In the genomic region with DNA sequence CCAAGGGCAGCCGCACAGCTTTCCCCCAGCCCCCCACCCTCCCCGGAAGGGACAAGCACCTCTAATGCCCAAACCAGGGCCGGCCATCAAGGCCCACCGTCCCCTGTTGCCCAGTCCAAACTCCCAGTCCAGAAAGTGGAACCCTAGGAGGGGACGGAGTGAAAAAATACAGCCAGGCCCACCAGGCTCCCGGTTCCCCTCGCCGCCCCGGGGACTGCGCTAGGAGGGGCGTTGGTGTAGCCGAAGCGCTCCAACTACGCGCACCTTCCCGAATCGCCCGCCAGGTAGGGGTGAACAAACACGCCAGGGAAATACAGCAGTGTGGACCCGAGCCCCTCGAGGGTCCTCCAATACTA, we compare ENCODE assay signal across 8 cellular contexts. TPM values are rescaled to one million over a fixed set of nuclear protein-coding genes. Genes with fewer than 3 reads are reported as not detected.
DNase-seq lines count a peak whose midpoint lies in the region; ATAC-seq and TF ChIP-seq lines count a peak whose summit lies in the region.

No MANE protein-coding gene starts in this region.

- peaks cover 18% of the 10 kb centered on the region for H3K4me1 Mint-ChIP-seq in neural crest cell

- H3K4me3 ChIP-seq in BLaER1 treated with 17β-estradiol and CSF1 and Interleukin-3, amounts not matched to agents 10 nM and 100 nM: peak overlapping the region; percentile 79 to 100 (median 95)
- peak overlapping the region; percentile 84 for H3K4me3 ChIP-seq in LNCaP clone FGC (ENCODE audit: low read depth, low read length)
- peak overlapping the region; percentile 73 to 81 for H3K4me3 ChIP-seq in duodenal mucosa (ENCODE audit: low read depth in 1 of 2, low read length in 2 of 2)

- no peaks in the 10 kb centered on the region for H3K27me3 ChIP-seq in BLaER1 treated with 17β-estradiol and CSF1 and Interleukin-3, amounts not matched to agents 10 nM and 100 nM
- no peaks in the 10 kb centered on the region for H3K27me3 ChIP-seq in duodenal mucosa (ENCODE audit: control insufficient read depth in 1 of 2, insufficient read depth in 2 of 2, low read length in 2 of 2)

- no peak overlapping the region for H3K27ac Mint-ChIP-seq in neural crest cell (ENCODE audit: unreplicated experiment)

- H3K36me3 ChIP-seq in BLaER1 treated with 17β-estradiol and CSF1 and Interleukin-3, amounts not matched to agents 10 nM and 100 nM: peaks cover 0 to 3% (median 0%) of the 10 kb centered on the region in 11 experiments; a peak in 3 of 22 replicates
- no peaks in the 10 kb centered on the region for H3K36me3 ChIP-seq in duodenal mucosa (ENCODE audit: control insufficient read depth in 1 of 2, insufficient read depth in 2 of 2, low read length in 2 of 2)

- ATAC-seq in GM18858 (IDR thresholded peaks at IDR 0.05; ENCODE audit: unreplicated experiment): no peak

- H3K36me3 Mint-ChIP-seq in neural crest cell (ENCODE audit: low read depth): no peaks in the 10 kb centered on the region

- H3K9me3 ChIP-seq in BLaER1 treated with 17β-estradiol and CSF1 and Interleukin-3, amounts not matched to agents 10 nM and 100 nM (replicated peaks in 1 of 11): no peaks in the 10 kb centered on the region
- H3K9me3 ChIP-seq in duodenal mucosa (ENCODE audit: control insufficient read depth in 1 of 2, low read length in 2 of 2): no peaks in the 10 kb centered on the region

- no peak for DNase-seq in LNCaP clone FGC (ENCODE audit: low read depth)
- no peak for DNase-seq in neural crest cell (ENCODE audit: low read depth, low spot score)
- no peak for DNase-seq in NCI-H2107 treated with DMSO at 0.1 percent for 48 hours (lab: John Stamatoyannopoulos, UW; ENCODE audit: unreplicated experiment)
- DNase-seq in kidney glomerular epithelial cell (lab: John Stamatoyannopoulos, UW): no peak
- DNase-seq in mesenteric fat pad (ENCODE audit: low spot score): no peak

- peak overlapping the region; percentile 98 to 100 (median 99) for H3K4me2 ChIP-seq in BLaER1 treated with 17β-estradiol and CSF1 and Interleukin-3, amounts not matched to agents 10 nM and 100 nM

- peak overlapping the region; percentile 42 to 100 (median 94); a peak in 21 of 22 replicates for H3K27ac ChIP-seq in BLaER1 treated with 17β-estradiol and CSF1 and Interleukin-3, amounts not matched to agents 10 nM and 100 nM
- no peak overlapping the region for H3K27ac ChIP-seq in duodenal mucosa (ENCODE audit: low read depth, low read length)

- H3K27me3 Mint-ChIP-seq in neural crest cell (ENCODE audit: low read depth): peaks cover 25% of the 10 kb centered on the region

- H3K9me3 Mint-ChIP-seq in neural crest cell: no peaks in the 10 kb centered on the region

- no peak for TF ChIP-seq CTCF in LNCaP clone FGC (IDR thresholded peaks at IDR 0.05; ENCODE audit: control insufficient read depth, extremely low read depth, insufficient read depth)
- TF ChIP-seq CTCF in neural crest cell (conservative IDR thresholded peaks at IDR 0.05): no peak

- H3K4me3 Mint-ChIP-seq in neural crest cell: peak overlapping the region; percentile 80

- H3K4me1 ChIP-seq in BLaER1 treated with 17β-estradiol and CSF1 and Interleukin-3, amounts not matched to agents 10 nM and 100 nM: peaks cover 35 to 58% (median 54%) of the 10 kb centered on the region in 10 experiments
- H3K4me1 ChIP-seq in duodenal mucosa (ENCODE audit: control insufficient read depth in 1 of 2, insufficient read depth in 2 of 2, low read length in 2 of 2): peaks cover 44 to 47% of the 10 kb centered on the region in 2 donors

- H3K9ac ChIP-seq in BLaER1 treated with 17β-estradiol and CSF1 and Interleukin-3, amounts not matched to agents 10 nM and 100 nM: peak overlapping the region; percentile 88 to 98 (median 95)
- H3K9ac ChIP-seq in duodenal mucosa (ENCODE audit: low read depth in 1 of 2, low read length in 2 of 2): peak overlapping the region; percentile 81 to 84

- peaks cover 46 to 60% (median 51%) of the 10 kb centered on the region in 11 experiments for H4K20me1 ChIP-seq in BLaER1 treated with 17β-estradiol and CSF1 and Interleukin-3, amounts not matched to agents 10 nM and 100 nM

RNA-seq across cellular contexts. Expression of gene KLF16, which starts 1.3 kb away (rescaled TPM):
- 18.9 and 20.7 TPM in 2 replicates for total RNA-seq in neural crest cell
- 19.0 TPM for total RNA-seq in mesenteric fat pad

RNA-seq across cellular contexts. Expression of gene REXO1, which starts 13.8 kb away (rescaled TPM):
- total RNA-seq in neural crest cell: 40.8 and 45.3 TPM in 2 replicates
- total RNA-seq in mesenteric fat pad: 34.0 TPM

RNA-seq across cellular contexts. Expression of gene ABHD17A, which starts 23.2 kb away (rescaled TPM):
- total RNA-seq in neural crest cell: 73.9 and 74.1 TPM in 2 replicates
- 67.2 TPM for total RNA-seq in mesenteric fat pad

RNA-seq across cellular contexts. Expression of gene ADAT3, which starts 43.2 kb away (rescaled TPM):
- total RNA-seq in neural crest cell (13.7 and 14.1 TPM in 2 replicates), mesenteric fat pad (6.1 TPM)

RNA-seq across cellular contexts. Expression of gene SCAMP4, which starts 43.2 kb away (rescaled TPM):
- total RNA-seq in neural crest cell: 71.2 and 79.9 TPM in 2 replicates
- 48.4 TPM for total RNA-seq in mesenteric fat pad
